Comparison of ENCODE assay signal across 8 cellular contexts in the genomic region with DNA sequence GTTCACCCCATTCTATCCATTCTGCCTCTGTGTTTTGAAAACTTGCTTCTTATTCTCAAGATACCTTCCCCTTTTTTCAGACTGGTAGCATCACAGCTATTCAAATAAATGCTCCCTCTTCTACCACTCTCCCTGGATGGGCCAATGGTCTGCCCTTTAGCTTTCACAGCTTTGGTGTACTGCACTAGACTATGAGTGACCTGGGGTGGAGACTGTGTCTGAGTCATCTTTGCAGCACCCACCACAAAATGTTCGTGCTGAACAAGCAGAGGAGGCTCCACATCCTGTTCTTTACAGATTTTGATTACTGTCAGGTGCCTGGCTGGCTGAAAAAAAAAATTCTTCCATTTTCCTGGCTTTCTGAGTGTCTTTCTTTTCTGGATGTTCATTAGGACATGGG.
DNase-seq lines count a peak whose midpoint lies in the region; TF ChIP-seq lines count a peak whose summit lies in the region.

No MANE protein-coding gene starts in this region.

- H3K79me2 ChIP-seq in MM.1S (ENCODE audit: low read length), result no peaks in the 10 kb centered on the region

- no peaks in the 10 kb centered on the region for H3K4me1 Mint-ChIP-seq in endodermal cell

- H2AFZ ChIP-seq in MM.1S (ENCODE audit: low read length), result peak overlapping the region; percentile 45; the same call in 1 of the 2 replicates

- WGBS in endodermal cell (ENCODE audit: insufficient coverage in 1 of 2, insufficient read length in 1 of 2), 2 experiments, result 75 to 82% methylated on average over 1 of the region's 1 CpG

- no peaks in the 10 kb centered on the region for H3K27me3 ChIP-seq in MM.1S (replicated peaks; ENCODE audit: insufficient read depth, low read length)
- H3K27me3 ChIP-seq in endodermal cell (ENCODE audit: control insufficient read depth, insufficient read depth, low read length, poor library complexity, severe bottlenecking), result no peaks in the 10 kb centered on the region

- peak overlapping the region; percentile 27; the same call in 1 of the 2 replicates for H3K4me2 ChIP-seq in MM.1S (ENCODE audit: low read depth, low read length)

- H3K9me3 ChIP-seq in MM.1S (replicated peaks; ENCODE audit: insufficient read depth, low read length), result no peaks in the 10 kb centered on the region
- H3K9me3 ChIP-seq in endodermal cell (ENCODE audit: control insufficient read depth, low read length), result no peaks in the 10 kb centered on the region

- H3K27ac ChIP-seq in MM.1S (ENCODE audit: low read length) (peak overlapping the region; percentile 57; the same call in 1 of the 2 replicates), endodermal cell (ENCODE audit: low read depth, low read length) (no peak overlapping the region)

- H3K27me3 Mint-ChIP-seq in endodermal cell (ENCODE audit: insufficient read depth), result no peaks in the 10 kb centered on the region

- no peak overlapping the region for H3K9ac ChIP-seq in MM.1S (ENCODE audit: low read length)
- H3K9ac ChIP-seq in endodermal cell (ENCODE audit: extremely low read depth, low read length, poor library complexity, severe bottlenecking), result no peak overlapping the region

- H4K20me1 ChIP-seq in MM.1S (ENCODE audit: insufficient read depth, low read length), result no peaks in the 10 kb centered on the region

- H3K36me3 Mint-ChIP-seq in endodermal cell (ENCODE audit: low read depth), result no peaks in the 10 kb centered on the region

- peaks cover 18% of the 10 kb centered on the region for H3K4me1 ChIP-seq in MM.1S (ENCODE audit: low read length)
- no peaks in the 10 kb centered on the region for H3K4me1 ChIP-seq in endodermal cell (ENCODE audit: control insufficient read depth, insufficient read depth, low read length)

- no peaks in the 10 kb centered on the region for H3K36me3 ChIP-seq in MM.1S (replicated peaks; ENCODE audit: insufficient read depth, low read length)
- H3K36me3 ChIP-seq in endodermal cell (ENCODE audit: control insufficient read depth, insufficient read depth, low read length), result no peaks in the 10 kb centered on the region

- H3K4me3 Mint-ChIP-seq in endodermal cell, result no peak overlapping the region

- no peaks in the 10 kb centered on the region for H3F3A ChIP-seq in MM.1S (ENCODE audit: insufficient read depth, low read length)

- H3K4me3 ChIP-seq in MM.1S (ENCODE audit: low read length) (no peak overlapping the region), endodermal cell (ENCODE audit: low read length) (no peak overlapping the region)

- no peaks in the 10 kb centered on the region for H3K9me2 ChIP-seq in MM.1S (replicated peaks; ENCODE audit: insufficient read depth, low read length)

- TF ChIP-seq CTCF in MM.1S (IDR thresholded peaks at IDR 0.05; ENCODE audit: low read length) (no peak), endodermal cell (conservative IDR thresholded peaks at IDR 0.05) (no peak)

- H3K9me3 Mint-ChIP-seq in endodermal cell, result peaks cover 9% of the 10 kb centered on the region

- DNase-seq in activated gamma-delta T cell treated with Interleukin-2 at 50 U/mL for 16 hours (peak; percentile 50), activated gamma-delta T cell (lab: John Stamatoyannopoulos, UW) (no peak), MM.1S (peak; percentile 52), astrocyte of the hippocampus (ENCODE audit: low read depth, low spot score) (peak; percentile 59), NCI-H748 (lab: John Stamatoyannopoulos, UW; ENCODE audit: unreplicated experiment) (no peak), endodermal cell (no peak), NCI-H187 (lab: John Stamatoyannopoulos, UW) (no peak)
- DNase-seq in stimulated activated CD4-positive, alpha-beta T cell treated with anti-CD3 and anti-CD28 coated beads, Interleukin-4, amount 100 ng/mL, for 1 hour, result peak; percentile 16

- no peak overlapping the region for H3K27ac Mint-ChIP-seq in endodermal cell

Comparison
In these comparisons a context has a peak if more than half of its experiments do, and no peak if none do; other contexts are left out.
1. DNase-seq: peak in activated gamma-delta T cell treated with Interleukin-2 at 50 U/mL for 16 hours (single experiment), MM.1S (single experiment), astrocyte of the hippocampus (single experiment) and stimulated activated CD4-positive, alpha-beta T cell treated with anti-CD3 and anti-CD28 coated beads, Interleukin-4, amount 100 ng/mL, for 1 hour (single experiment); none in activated gamma-delta T cell (single experiment), NCI-H748 (single experiment), endodermal cell (single experiment) and NCI-H187 (0 of 2).